In genomic region chr1:121221766-121222165, GRCh38 we compare ENCODE assay signal across 8 cellular contexts. TPM values are rescaled to one million over a fixed set of nuclear protein-coding genes. Genes with fewer than 3 reads are reported as not detected.
DNase-seq lines count a peak whose midpoint lies in the region; ATAC-seq lines count a peak whose summit lies in the region.
"Not testable (repeated sequence)": the region's sequence is repeated elsewhere in the genome, so short reads cannot be mapped to it uniquely, and the experiment has no call there.
"Had no signal": no experiment of that assay in that cellular context is flagged by ENCODE, and none has a peak within 500 bp of the region (broad histone marks: within the 10 kb centered on the region; RNA-seq: fewer than 3 reads in every experiment).

No MANE protein-coding gene starts in this region.

- peak overlapping the region; percentile 34; the same call in 1 of the 2 replicates for H3K27ac ChIP-seq in Karpas-422 (ENCODE audit: low read length)

- not testable (repeated sequence) for H3K9me3 ChIP-seq in Karpas-422 (ENCODE audit: low read length)

- peaks cover 13% of the 10 kb centered on the region for H3K4me1 ChIP-seq in Karpas-422 (ENCODE audit: low read length)

- H3K4me2 ChIP-seq in Karpas-422 (ENCODE audit: low read depth, low read length, poor library complexity, severe bottlenecking): not testable (repeated sequence)

- H3K27ac Mint-ChIP-seq in activated CD4-positive, alpha-beta T cell treated with anti-CD3 and anti-CD28 coated beads, Interleukin-2, amount 10 ng/mL, durations not matched to agents 24 days and 14 days: peak overlapping the region; percentile 48

- ATAC-seq in GM18861 (IDR thresholded peaks at IDR 0.05; ENCODE audit: unreplicated experiment) (peak; percentile 28), GM19467 (IDR thresholded peaks at IDR 0.05; ENCODE audit: unreplicated experiment) (peak; percentile 51), HG02623 (IDR thresholded peaks at IDR 0.05; ENCODE audit: unreplicated experiment) (peak; percentile 45), HG03103 (IDR thresholded peaks at IDR 0.05; ENCODE audit: low read depth, unreplicated experiment) (peak; percentile 52)

- not testable (repeated sequence) for H3K4me1 Mint-ChIP-seq in activated CD4-positive, alpha-beta T cell treated with anti-CD3 and anti-CD28 coated beads, Interleukin-2, amount 10 ng/mL, durations not matched to agents 24 days and 14 days

- peaks cover 22% of the 10 kb centered on the region for H3K79me2 ChIP-seq in Karpas-422 (ENCODE audit: low read length)

- not testable (repeated sequence) for H3K4me3 ChIP-seq in Karpas-422 (ENCODE audit: low read length)

- H3K27me3 Mint-ChIP-seq in activated CD4-positive, alpha-beta T cell treated with anti-CD3 and anti-CD28 coated beads, Interleukin-2, amount 10 ng/mL, durations not matched to agents 24 days and 14 days: not testable (repeated sequence)

- H4K20me1 ChIP-seq in Karpas-422 (ENCODE audit: insufficient read depth, low read depth, low read length): not testable (repeated sequence)

- H2AFZ ChIP-seq in Karpas-422 (ENCODE audit: low read length): not testable (repeated sequence)

- not testable (repeated sequence) for H3K36me3 Mint-ChIP-seq in activated CD4-positive, alpha-beta T cell treated with anti-CD3 and anti-CD28 coated beads, Interleukin-2, amount 10 ng/mL, durations not matched to agents 24 days and 14 days (ENCODE audit: low read depth)

- H3K27me3 ChIP-seq in Karpas-422 (ENCODE audit: low read length): not testable (repeated sequence)

- H3K9ac ChIP-seq in Karpas-422 (ENCODE audit: low read length): not testable (repeated sequence)

- H3K36me3 ChIP-seq in Karpas-422 (ENCODE audit: insufficient read depth, low read length): not testable (repeated sequence)

- not testable (repeated sequence) for H3K9me3 Mint-ChIP-seq in activated CD4-positive, alpha-beta T cell treated with anti-CD3 and anti-CD28 coated beads, Interleukin-2, amount 10 ng/mL, durations not matched to agents 24 days and 14 days

- DNase-seq in Karpas-422 (peak; percentile 45), medulla oblongata (ENCODE audit: extremely low spot score) (peak; percentile 1)
- DNase-seq in activated CD4-positive, alpha-beta T cell treated with anti-CD3 and anti-CD28 coated beads, Interleukin-2, amount 10 ng/mL, durations not matched to agents 24 days and 14 days: peak; percentile 66

- H3K4me3 Mint-ChIP-seq in activated CD4-positive, alpha-beta T cell treated with anti-CD3 and anti-CD28 coated beads, Interleukin-2, amount 10 ng/mL, durations not matched to agents 24 days and 14 days: not testable (repeated sequence)

- intact Hi-C loops in activated CD4-positive, alpha-beta T cell treated with anti-CD3 and anti-CD28 coated beads, Interleukin-2, amount 10 ng/mL, durations not matched to agents 24 days and 14 days (cut with micrococcal nuclease): not testable (repeated sequence)

- H3K9me2 ChIP-seq in Karpas-422 (replicated peaks; ENCODE audit: insufficient read depth, low read length): not testable (repeated sequence)

RNA-seq across cellular contexts. Expression of gene SRGAP2C, which starts 37.0 kb away (rescaled TPM):
- 21.0 and 26.2 TPM in 2 replicates for total RNA-seq in Karpas-422 (2014; rRNA removed; shearing (Covaris generic); ENCODE audit: low replicate concordance)
- total RNA-seq in activated CD4-positive, alpha-beta T cell treated with anti-CD3 and anti-CD28 coated beads, Interleukin-2, amount 10 ng/mL, durations not matched to agents 24 days and 14 days: 40.8 and 47.5 TPM in 2 replicates

RNA-seq across cellular contexts. Expression of gene FAM72B, which starts 37.6 kb away (rescaled TPM):
- 15.6 and 33.3 TPM in 2 replicates for total RNA-seq in Karpas-422 (2014; rRNA removed; shearing (Covaris generic); ENCODE audit: low replicate concordance)
- total RNA-seq in activated CD4-positive, alpha-beta T cell treated with anti-CD3 and anti-CD28 coated beads, Interleukin-2, amount 10 ng/mL, durations not matched to agents 24 days and 14 days: 21.6 and 23.0 TPM in 2 replicates
- total RNA-seq: Right ventricle myocardium superior had no signal

Comparison
In these comparisons a context has a peak if more than half of its experiments do, and no peak if none do; other contexts are left out.
1. DNase-seq: peak in every context shown above with its lines; median percentile 66 in activated CD4-positive, alpha-beta T cell treated with anti-CD3 and anti-CD28 coated beads, Interleukin-2, amount 10 ng/mL, durations not matched to agents 24 days and 14 days; 45 in Karpas-422; 1 in medulla oblongata.